ENCODE assay signal across 8 cellular contexts in genomic region chr5:10760033-10760975, GRCh38. TPM values are rescaled to one million over a fixed set of nuclear protein-coding genes. Genes with fewer than 3 reads are reported as not detected.
DNase-seq lines count a peak whose midpoint lies in the region; ATAC-seq and TF ChIP-seq lines count a peak whose summit lies in the region.

No MANE protein-coding gene starts in this region.

- WGBS in adipose tissue, 3 donors = 4 to 8% (median 7%) methylated on average over 52 to 55 of the region's 55 CpGs

- intact Hi-C loops in left ventricle myocardium inferior (cut with micrococcal nuclease) = loop anchor here (10.0 kb wide), 1 partner anchor 406 kb away; the partner anchor contains the start of gene MARCHF6

- H3K9me3 ChIP-seq in left ventricle myocardium inferior (replicated peaks) = no peaks in the 10 kb centered on the region

- no peaks in the 10 kb centered on the region for H3K27me3 ChIP-seq in left ventricle myocardium inferior (ENCODE audit: low read depth)

- peak overlapping the region; percentile 58 for H3K27ac ChIP-seq in adipose tissue (ENCODE audit: low read depth, low read length)
- peak overlapping the region; percentile 96 for H3K27ac ChIP-seq in left ventricle myocardium inferior (replicated peaks)

- peaks cover under 1% of the 10 kb centered on the region for H3K36me3 ChIP-seq in left ventricle myocardium inferior

- TF ChIP-seq CTCF in left ventricle myocardium inferior (IDR thresholded peaks at IDR 0.05; ENCODE audit: borderline replicate concordance) = no peak

- DNase-seq in DMS 273 treated with DMSO at 0.1 percent for 48 hours (lab: John Stamatoyannopoulos, UW) (peak; percentile 75), NOMO-1 treated with dmso at 0.1 percent for 144 hours (lab: John Stamatoyannopoulos, UW; ENCODE audit: unreplicated experiment) (peak; percentile 80), left ventricle myocardium inferior (peak; percentile 33), pons (ENCODE audit: low spot score) (peak; percentile 72)
- DNase-seq in effector CD4-positive, alpha-beta T cell = no peak

- ATAC-seq in GM19463 (IDR thresholded peaks at IDR 0.05; ENCODE audit: unreplicated experiment) (peak; percentile 21), HG03521 (IDR thresholded peaks at IDR 0.05; ENCODE audit: unreplicated experiment) (peak; percentile 24)

- H3K4me3 ChIP-seq in left ventricle myocardium inferior = peak overlapping the region; percentile 87

- peaks cover 44% of the 10 kb centered on the region for H3K4me1 ChIP-seq in left ventricle myocardium inferior

RNA-seq across cellular contexts. Expression of gene DAP, which starts 0.7 kb away (rescaled TPM):
- polyA plus RNA-seq in adipose tissue = 100 to 1,000 TPM in 2 of 3 donors, 10 to 100 TPM in 1; 46.9 to 132 (median 102) TPM
- total RNA-seq in left ventricle myocardium inferior = 22.9 TPM
